In genomic region chr18:21361297-21361880, GRCh38 we compare ENCODE assay signal across 18 cellular contexts.
DNase-seq lines count a peak whose midpoint lies in the region; ATAC-seq, FAIRE-seq and TF ChIP-seq lines count a peak whose summit lies in the region.
"Had no signal": no experiment of that assay in that cellular context is flagged by ENCODE, and none has a peak within 500 bp of the region (broad histone marks: within the 10 kb centered on the region; RNA-seq: fewer than 3 reads in every experiment).

No MANE protein-coding gene starts in this region.

- no peak for TF ChIP-seq CTCF in Calu3 (IDR thresholded peaks at IDR 0.05; ENCODE audit: unreplicated experiment)

- ATAC-seq in GM19452 (IDR thresholded peaks at IDR 0.05; ENCODE audit: unreplicated experiment) (no peak), HG03520 (IDR thresholded peaks at IDR 0.05; ENCODE audit: unreplicated experiment) (no peak)
- ATAC-seq: activated CD4-positive, CD25-positive, alpha-beta regulatory T cell treated with anti-CD3 and anti-CD28 coated beads, Interleukin-2, amount 50 U/mL, for 24 hours; stimulated activated naive CD8-positive, alpha-beta T cell treated with anti-CD3 and anti-CD28 coated beads, Interleukin-15, Interleukin-2, amounts not matched to agents 100 U/mL and 50 U/mL, for 24 hours had no signal

- DNase-seq in ELF-1 (ENCODE audit: low read depth, low spot score) (peak; percentile 79), HTR-8/SVneo (ENCODE audit: insufficient read length, low spot score) (peak; percentile 62), amniotic epithelial cell (ENCODE audit: low read depth) (peak; percentile 43), myocyte (ENCODE audit: low read depth) (peak; percentile 56), Calu3 (no peak), NCI-H1092 treated with DMSO at 0.1 percent for 48 hours (lab: John Stamatoyannopoulos, UW) (no peak)
- DNase-seq: activated gamma-delta T cell treated with Interleukin-2 at 50 U/mL for 16 hours; DMS153; KBM-7; mammary epithelial cell; NCI-H1436 treated with DMSO at 0.1 percent for 48 hours; NCI-H526; stimulated activated naive CD8-positive, alpha-beta T cell treated with anti-CD3 and anti-CD28 coated beads, Interleukin-15, Interleukin-2, amounts not matched to agents 100 U/mL and 50 U/mL, for 24 hours; T-helper 2 cell had no signal

- intact Hi-C loops in Calu3 (cut with micrococcal nuclease; ENCODE audit: unreplicated experiment): no loop called here

- H3K4me3 Mint-ChIP-seq in Calu3 (ENCODE audit: low read depth, unreplicated experiment): no peak overlapping the region
- H3K4me3 Mint-ChIP-seq: B cell had no signal

- no peak overlapping the region for H3K27ac Mint-ChIP-seq in Calu3 (ENCODE audit: unreplicated experiment)
- H3K27ac Mint-ChIP-seq: B cell had no signal

- CTCF ChIA-PET in Calu3 (lab: Charles Lee): interaction anchor here (0.6 kb wide), 1 partner anchor 9 kb away, joined by 4 read pairs; no protein-coding TSS in a partner anchor

- no peaks in the 10 kb centered on the region for H3K9me3 Mint-ChIP-seq in Calu3 (ENCODE audit: low read depth, unreplicated experiment)

- no peaks in the 10 kb centered on the region for H3K27me3 Mint-ChIP-seq in Calu3 (ENCODE audit: unreplicated experiment)

- no peaks in the 10 kb centered on the region for H3K36me3 Mint-ChIP-seq in Calu3 (ENCODE audit: insufficient read depth, unreplicated experiment)

- no TSS peak for BruUV-seq in Calu3 (replicated peaks; lab: Mats Ljungman, UMichigan)

- H3K4me1 Mint-ChIP-seq in Calu3 (ENCODE audit: low read depth, unreplicated experiment): no peaks in the 10 kb centered on the region
- H3K4me1 Mint-ChIP-seq: B cell had no signal

- no peak for FAIRE-seq in HTR-8/SVneo (lab: Jason Lieb, UNC)

Comparison
In these comparisons a context has a peak if more than half of its experiments do, and no peak if none do; other contexts are left out.
1. DNase-seq: peak in ELF-1 (single experiment), HTR-8/SVneo (single experiment), amniotic epithelial cell (single experiment) and myocyte (single experiment); none in Calu3 (single experiment) and NCI-H1092 treated with DMSO at 0.1 percent for 48 hours (single experiment).